Comparison of ENCODE assay signal across 14 cellular contexts in the genomic region with DNA sequence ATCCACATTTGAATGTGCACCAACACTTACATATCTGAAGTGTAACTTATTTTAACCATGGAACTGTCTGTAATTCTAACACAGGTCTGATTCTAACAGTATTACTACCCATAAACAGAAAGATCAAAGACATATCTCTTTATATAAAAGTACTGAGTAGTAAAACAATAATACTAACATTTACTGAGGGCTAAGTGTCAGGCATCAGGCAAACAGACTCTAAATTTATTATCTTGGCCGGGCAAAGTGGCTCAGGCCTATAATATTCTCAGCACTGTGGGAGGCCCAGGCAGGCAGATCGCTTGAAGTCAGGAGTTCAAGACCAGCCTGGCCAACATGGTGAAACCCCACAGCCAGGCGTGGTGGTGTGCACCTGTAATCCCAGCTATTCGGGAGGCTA.
DNase-seq lines count a peak whose midpoint lies in the region; ATAC-seq and TF ChIP-seq lines count a peak whose summit lies in the region.
"Had no signal": no experiment of that assay in that cellular context is flagged by ENCODE, and none has a peak within 500 bp of the region (broad histone marks: within the 10 kb centered on the region; RNA-seq: fewer than 3 reads in every experiment).

No MANE protein-coding gene starts in this region.

- H3K4me1 Mint-ChIP-seq in natural killer cell (peaks cover 94 to 98% of the 10 kb centered on the region in 2 donors), T-helper 17 cell (peaks cover 61% of the 10 kb centered on the region)
- peaks cover 75 to 80% of the 10 kb centered on the region in 2 donors for H3K4me1 Mint-ChIP-seq in natural killer cell treated with Interleukin-12 subunit alpha and Interleukin-12 subunit beta and Interleukin-15 and Interleukin-18, amount 100 ng/mL, for 72 hours (ENCODE audit: low read depth in 2 of 2)

- H3K27me3 Mint-ChIP-seq in natural killer cell (ENCODE audit: low read depth in 2 of 2): no peaks in the 10 kb centered on the region
- H3K27me3 Mint-ChIP-seq in natural killer cell treated with Interleukin-12 subunit alpha and Interleukin-12 subunit beta and Interleukin-15 and Interleukin-18, amount 100 ng/mL, for 72 hours: no peaks in the 10 kb centered on the region
- no peaks in the 10 kb centered on the region for H3K27me3 Mint-ChIP-seq in T-helper 17 cell
- H3K27me3 Mint-ChIP-seq: B cell had no signal

- peaks cover 13% of the 10 kb centered on the region for H3K36me3 Mint-ChIP-seq in natural killer cell
- peaks cover 27% of the 10 kb centered on the region for H3K36me3 Mint-ChIP-seq in natural killer cell treated with Interleukin-12 subunit alpha and Interleukin-12 subunit beta and Interleukin-15 and Interleukin-18, amount 100 ng/mL, for 72 hours
- H3K36me3 Mint-ChIP-seq in T-helper 17 cell (ENCODE audit: low read depth): peaks cover 15% of the 10 kb centered on the region

- no peak overlapping the region for H3K27ac ChIP-seq in breast epithelium
- no peak overlapping the region for H3K27ac ChIP-seq in heart left ventricle

- intact Hi-C loops in natural killer cell (cut with micrococcal nuclease): loop anchor here (5.0 kb wide), 1 partner anchor 127 kb away; no protein-coding TSS in a partner anchor
- intact Hi-C loops in left colon (cut with DNase I, micrococcal nuclease): no loop called here
- intact Hi-C loops in breast epithelium (cut with DNase I; ENCODE audit: low total_unique reads): no loop called here
- intact Hi-C loops in heart left ventricle (cut with DNase I): no loop called here

- H3K4me3 ChIP-seq in breast epithelium (no peak overlapping the region), heart left ventricle (no peak overlapping the region)
- H3K4me3 ChIP-seq: GM23248 had no signal

- no peaks in the 10 kb centered on the region for H3K9me3 Mint-ChIP-seq in natural killer cell
- no peaks in the 10 kb centered on the region for H3K9me3 Mint-ChIP-seq in natural killer cell treated with Interleukin-12 subunit alpha and Interleukin-12 subunit beta and Interleukin-15 and Interleukin-18, amount 100 ng/mL, for 72 hours
- H3K9me3 Mint-ChIP-seq: CD8-positive, alpha-beta memory T cell had no signal

- WGBS in heart left ventricle, 4 donors: 95 to 99% (median 97%) methylated on average over 4 of the region's 4 CpGs

- no peak for TF ChIP-seq POLR2A in breast epithelium (IDR thresholded peaks at IDR 0.05)
- no peak for TF ChIP-seq POLR2A in heart left ventricle (IDR thresholded peaks at IDR 0.05)

- no peak for TF ChIP-seq CTCF in natural killer cell (IDR thresholded peaks at IDR 0.05)
- no peak for TF ChIP-seq CTCF in breast epithelium (IDR thresholded peaks at IDR 0.05)
- no peak for TF ChIP-seq CTCF in heart left ventricle (IDR thresholded peaks at IDR 0.05)

- no peaks in the 10 kb centered on the region for H3K27me3 ChIP-seq in breast epithelium
- H3K27me3 ChIP-seq in heart left ventricle: no peaks in the 10 kb centered on the region

- no peaks in the 10 kb centered on the region for H3K9me3 ChIP-seq in T-helper 17 cell (ENCODE audit: control insufficient read depth, low read length, poor library complexity, severe bottlenecking)
- no peaks in the 10 kb centered on the region for H3K9me3 ChIP-seq in breast epithelium
- no peaks in the 10 kb centered on the region for H3K9me3 ChIP-seq in heart left ventricle
- H3K9me3 ChIP-seq: Caco-2 had no signal

- DNase-seq in natural killer cell: no peak
- no peak for DNase-seq in natural killer cell treated with Interleukin-12 subunit alpha and Interleukin-12 subunit beta and Interleukin-15 and Interleukin-18, amount 100 ng/mL, for 72 hours (ENCODE audit: low spot score)
- DNase-seq in T-helper 17 cell: no peak
- no peak for DNase-seq in left colon
- DNase-seq in breast epithelium (ENCODE audit: low spot score in 2 of 2): no peak
- DNase-seq in D341Med (ENCODE audit: low spot score): no peak
- DNase-seq in heart left ventricle: no peak
- DNase-seq: C1 segment of cervical spinal cord; Caco-2; CD8-positive, alpha-beta memory T cell; DMS 273 treated with DMSO at 0.1 percent for 48 hours had no signal

- H3K36me3 ChIP-seq in breast epithelium: peaks cover 3% of the 10 kb centered on the region
- H3K36me3 ChIP-seq in heart left ventricle: peaks cover 0 to 78% (median 54%) of the 10 kb centered on the region in 9 donors

- H3K27ac Mint-ChIP-seq in natural killer cell (peak overlapping the region; percentile 79 to 93), T-helper 17 cell (peak overlapping the region; percentile 87)
- H3K27ac Mint-ChIP-seq in natural killer cell treated with Interleukin-12 subunit alpha and Interleukin-12 subunit beta and Interleukin-15 and Interleukin-18, amount 100 ng/mL, for 72 hours: peak overlapping the region in 1 of 2 donors; percentile 24
- H3K27ac Mint-ChIP-seq: B cell had no signal

- ATAC-seq in natural killer cell (no peak), T-helper 17 cell (no peak), left colon (peak; percentile 88), heart left ventricle (no peak)
- no peak for ATAC-seq in natural killer cell treated with Interleukin-12 subunit alpha and Interleukin-12 subunit beta and Interleukin-15 and Interleukin-18, amount 100 ng/mL, for 72 hours
- ATAC-seq: HCT116 had no signal

- no peaks in the 10 kb centered on the region for H3K4me1 ChIP-seq in breast epithelium
- H3K4me1 ChIP-seq in heart left ventricle: peaks cover 0 to 52% (median 7%) of the 10 kb centered on the region in 12 donors
- H3K4me1 ChIP-seq: Caco-2 had no signal

- H3K4me3 Mint-ChIP-seq in natural killer cell (peak overlapping the region; percentile 56), T-helper 17 cell (no peak overlapping the region)
- H3K4me3 Mint-ChIP-seq in natural killer cell treated with Interleukin-12 subunit alpha and Interleukin-12 subunit beta and Interleukin-15 and Interleukin-18, amount 100 ng/mL, for 72 hours: no peak overlapping the region
- H3K4me3 Mint-ChIP-seq: B cell had no signal
